ENCODE assay signal across 1 cellular context in the genomic region with DNA sequence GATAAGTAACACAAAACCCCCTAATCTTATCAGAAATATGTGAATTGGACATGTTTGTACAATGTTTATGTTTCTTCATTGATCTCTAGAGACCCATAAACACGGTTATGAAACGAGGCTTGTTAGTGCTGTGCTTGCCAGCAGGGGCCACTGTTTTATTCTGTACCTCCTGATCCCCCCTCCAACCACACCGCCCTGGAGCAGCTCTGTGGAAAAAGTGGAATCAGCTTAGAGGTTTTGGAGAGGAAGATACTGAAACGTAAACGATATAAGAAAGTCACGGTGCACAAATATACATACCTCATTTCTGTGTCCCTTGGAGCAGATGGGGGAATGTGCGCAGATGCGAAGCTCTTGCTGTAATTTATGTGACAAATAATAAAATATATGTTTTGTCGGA.
TF ChIP-seq lines count a peak whose summit lies in the region.

No MANE protein-coding gene starts in this region.

TF ChIP-seq in HepG2, 621 proteins besides CTCF, POLR2A, EP300 and RAD21:
- peak; percentile 40 for TF ChIP-seq STAG1 (CRISPR knock-in tag; IDR thresholded peaks at IDR 0.05)
